ENCODE assay signal across 9 cellular contexts in the genomic region with DNA sequence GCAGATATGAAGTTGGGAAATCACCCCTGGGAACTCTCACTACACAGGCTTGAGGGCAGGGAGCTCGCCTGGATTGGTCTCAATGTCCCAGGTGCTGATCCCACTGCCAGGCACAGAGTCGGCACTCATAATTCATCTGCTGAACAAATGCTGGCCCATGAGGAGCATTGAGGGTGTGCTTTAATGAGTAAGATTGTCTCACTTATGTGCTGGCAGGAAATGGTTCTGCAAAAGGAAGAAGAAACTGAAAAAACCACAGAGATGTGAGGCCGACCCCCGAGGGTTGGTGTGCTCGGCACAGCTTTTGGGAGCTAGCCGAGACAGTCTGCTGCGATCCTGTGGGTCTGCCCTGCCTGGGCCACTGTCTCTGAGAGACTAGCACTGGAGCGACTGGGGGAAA. TPM values are rescaled to one million over a fixed set of nuclear protein-coding genes. Genes with fewer than 3 reads are reported as not detected.
A peak's percentile ranks its signal among the peaks of the same experiment; 100 is the strongest.
DNase-seq lines count a peak whose midpoint lies in the region; ATAC-seq, FAIRE-seq and TF ChIP-seq lines count a peak whose summit lies in the region.
"Had no signal": no experiment of that assay in that cellular context is flagged by ENCODE, and none has a peak within 500 bp of the region (broad histone marks: within the 10 kb centered on the region; RNA-seq: fewer than 3 reads in every experiment).

No MANE protein-coding gene starts in this region.

- peak overlapping the region; percentile 99 for H3K27ac Mint-ChIP-seq in CD8-positive, alpha-beta T cell

- in situ Hi-C loops in K562 (cut with MboI), result no loop called here

- H3K36me3 Mint-ChIP-seq in CD8-positive, alpha-beta T cell, result no peaks in the 10 kb centered on the region

- no peak for TF ChIP-seq RAD21 in K562 (CRISPR knock-in tag; conservative IDR thresholded peaks at IDR 0.05 in 1 of 2, IDR thresholded peaks at IDR 0.05 in 1 of 2)

- no peaks in the 10 kb centered on the region for H3K9me3 Mint-ChIP-seq in CD8-positive, alpha-beta T cell
- H3K9me3 Mint-ChIP-seq: neural crest cell had no signal

- no peak for TF ChIP-seq CTCF in CD8-positive, alpha-beta T cell (IDR thresholded peaks at IDR 0.05)
- no peak for TF ChIP-seq CTCF in OCI-LY3 (IDR thresholded peaks at IDR 0.05; ENCODE audit: low read depth, low read length)
- no peak for TF ChIP-seq CTCF in K562 (IDR thresholded peaks at IDR 0.05 in 2 of 3, conservative IDR thresholded peaks at IDR 0.05 in 1 of 3; ENCODE audit: insufficient read depth in 2 of 3, low read depth in 1 of 3, low read length in 3 of 3)
- no peak for TF ChIP-seq CTCF in testis (IDR thresholded peaks at IDR 0.05)

- H3K9ac ChIP-seq in OCI-LY3 (ENCODE audit: low read length) (peak overlapping the region; percentile 26; the same call in 1 of the 2 replicates), K562 (ENCODE audit: insufficient read depth in 1 of 2, low read depth in 2 of 2, low read length in 2 of 2) (peak overlapping the region in 1 of 2 experiments; percentile 63; a peak in 1 of 4 replicates)

- intact Hi-C loops in CD8-positive, alpha-beta T cell (cut with DNase I, micrococcal nuclease), result loop anchor here (1.0 to 5.0 kb wide), 7 partner anchors 13 to 119 kb away; partner anchors contain the start of genes PLAAT4 (in 2 of the 2), ATL3 (in 1 of the 2) and PLAAT3 (in 1 of the 2)
- intact Hi-C loops in K562 (cut with micrococcal nuclease), result no loop called here
- intact Hi-C loops in testis (cut with DNase I; ENCODE audit: low total_unique reads), result no loop called here

- H2AFZ ChIP-seq in OCI-LY3 (ENCODE audit: low read depth, low read length) (peak overlapping the region; percentile 53), K562 (ENCODE audit: low read depth, low read length) (0 out of 2 replicates have a peak overlapping the region, but pooled peaks have one; percentile 48)

- CTCF ChIA-PET in CD8-positive, alpha-beta T cell (lab: Charles Lee), result interaction anchor here (0.7 to 3.4 kb wide), 5 partner anchors 13 to 74 kb away, joined by 3 to 26 read pairs (median 6); partner anchors contain the start of gene PLAAT4
- CTCF ChIA-PET in K562 (lab: Yijun Ruan, JAX; ENCODE audit: low intra/inter-chr PET ratio), result no interaction called here

- H3K9me1 ChIP-seq in K562 (ENCODE audit: control insufficient read depth, insufficient read depth, low read length), result no peaks in the 10 kb centered on the region

- TF ChIP-seq EP300 in K562 (IDR thresholded peaks at IDR 0.05; ENCODE audit: low read length), result no peak

- H3K36me3 ChIP-seq in CD8-positive, alpha-beta T cell (ENCODE audit: insufficient read depth, low read length), result no peaks in the 10 kb centered on the region
- no peaks in the 10 kb centered on the region for H3K36me3 ChIP-seq in OCI-LY3 (replicated peaks; ENCODE audit: low read depth, low read length)
- no peaks in the 10 kb centered on the region for H3K36me3 ChIP-seq in K562 (ENCODE audit: control insufficient read depth, insufficient read depth, low read length)
- H3K36me3 ChIP-seq in testis (ENCODE audit: low read depth, missing control alignments), result no peaks in the 10 kb centered on the region

- POLR2A ChIA-PET in CD8-positive, alpha-beta T cell (lab: Charles Lee), result interaction anchor here (1.1 to 8.3 kb wide), 5 partner anchors 8 to 20 kb away, joined by 3 to 101 read pairs (median 3); partner anchors contain the start of gene PLAAT4
- POLR2A ChIA-PET in K562 (lab: Yijun Ruan, JAX), result interaction anchor here (0.6 to 1.3 kb wide), 3 partner anchors 9 to 1406 kb away, joined by 3 to 4 read pairs (median 3); no protein-coding TSS in a partner anchor

- H3K27me3 ChIP-seq in CD8-positive, alpha-beta T cell (ENCODE audit: insufficient read depth, low read length), result no peaks in the 10 kb centered on the region
- H3K27me3 ChIP-seq in OCI-LY3 (ENCODE audit: low read depth, low read length) (peaks cover 26% of the 10 kb centered on the region), K562 (ENCODE audit: control insufficient read depth in 2 of 2, insufficient read depth in 2 of 2, low read length in 2 of 2) (no peaks in the 10 kb centered on the region), testis (no peaks in the 10 kb centered on the region)

- H3K27me3 Mint-ChIP-seq in CD8-positive, alpha-beta T cell (ENCODE audit: low read depth), result no peaks in the 10 kb centered on the region

- TF ChIP-seq POLR2A in K562 (conservative IDR thresholded peaks at IDR 0.05) (no peak), testis (IDR thresholded peaks at IDR 0.05) (no peak)

- FAIRE-seq in K562 (lab: Jason Lieb, UNC), result no peak

- H3K27ac ChIP-seq in CD8-positive, alpha-beta T cell (ENCODE audit: low read depth, low read length), result peak overlapping the region; percentile 55
- H3K27ac ChIP-seq in OCI-LY3 (ENCODE audit: low read length), result no peak overlapping the region
- H3K27ac ChIP-seq in K562 (ENCODE audit: extremely low read depth, low read depth, low read length), result no peak overlapping the region
- no peak overlapping the region for H3K27ac ChIP-seq in testis

- DNase-seq in CD8-positive, alpha-beta T cell, result peak in 6 of 7 experiments; percentile 48 to 82 (median 70)
- DNase-seq in K562 (ENCODE audit: extremely low read depth in 1 of 4, low spot score in 3 of 4), result no peak
- DNase-seq in testis, result peak; percentile 28
- no peak for DNase-seq in RKO (ENCODE audit: low spot score)
- DNase-seq in NCI-H1694 treated with DMSO at 0.1 percent for 48 hours (lab: John Stamatoyannopoulos, UW), result no peak
- DNase-seq in globus pallidus (ENCODE audit: low spot score), result no peak

- peak overlapping the region; percentile 17 for H3K4me3 ChIP-seq in CD8-positive, alpha-beta T cell (ENCODE audit: low read depth, low read length)
- H3K4me3 ChIP-seq in OCI-LY3 (ENCODE audit: low read length) (peak overlapping the region; percentile 60), K562 (no peak overlapping the region), testis (no peak overlapping the region)

- peaks cover 49% of the 10 kb centered on the region for H3K4me1 ChIP-seq in CD8-positive, alpha-beta T cell (ENCODE audit: insufficient read depth, low read length)
- H3K4me1 ChIP-seq in OCI-LY3 (ENCODE audit: low read length), result peaks cover 14% of the 10 kb centered on the region
- peaks cover 0 to 17% of the 10 kb centered on the region in 2 experiments; a peak in 4 of 5 replicates for H3K4me1 ChIP-seq in K562 (replicated peaks in 1 of 2; ENCODE audit: control insufficient read depth in 2 of 2, insufficient read depth in 2 of 2, low read length in 2 of 2)
- no peaks in the 10 kb centered on the region for H3K4me1 ChIP-seq in testis

- H4K20me1 ChIP-seq in OCI-LY3 (ENCODE audit: insufficient read depth, low read length), result no peaks in the 10 kb centered on the region
- H4K20me1 ChIP-seq in K562 (replicated peaks; ENCODE audit: control insufficient read depth, insufficient read depth, low read length), result no peaks in the 10 kb centered on the region

- H3K79me2 ChIP-seq in OCI-LY3 (ENCODE audit: low read length) (no peaks in the 10 kb centered on the region), K562 (ENCODE audit: control insufficient read depth, insufficient read depth, low read length) (no peaks in the 10 kb centered on the region)

- WGBS in K562 (ENCODE audit: insufficient coverage, low coverage, missing lambda C conversion rate), result 66% methylated on average over 7 of the region's 8 CpGs
- WGBS in testis, 2 donors, result 60 to 70% methylated on average over 8 of the region's 8 CpGs

- peak overlapping the region; percentile 81 for H3K4me3 Mint-ChIP-seq in CD8-positive, alpha-beta T cell
- H3K4me3 Mint-ChIP-seq: neural crest cell had no signal

- no TSS peak for BruUV-seq in K562 (replicated peaks; lab: Mats Ljungman, UMichigan)

- peaks cover 74% of the 10 kb centered on the region for H3K4me1 Mint-ChIP-seq in CD8-positive, alpha-beta T cell (ENCODE audit: low read depth)

- no peaks in the 10 kb centered on the region for H3K9me3 ChIP-seq in CD8-positive, alpha-beta T cell (ENCODE audit: low read length)
- H3K9me3 ChIP-seq in OCI-LY3 (ENCODE audit: insufficient read depth, low read length) (no peaks in the 10 kb centered on the region), K562 (replicated peaks; ENCODE audit: control insufficient read depth, insufficient read depth, low read depth, low read length) (no peaks in the 10 kb centered on the region), testis (no peaks in the 10 kb centered on the region)

- H3K4me2 ChIP-seq in OCI-LY3 (ENCODE audit: low read length) (peak overlapping the region; percentile 57), K562 (ENCODE audit: insufficient read depth, low read length) (no peak overlapping the region)

- peak; percentile 80 for ATAC-seq in CD8-positive, alpha-beta T cell
- ATAC-seq in GM21515 (IDR thresholded peaks at IDR 0.05; ENCODE audit: unreplicated experiment), result peak; percentile 72
- no peak for ATAC-seq in K562

RNA-seq across cellular contexts. Expression of gene PLAAT2, which starts 9.4 kb away (rescaled TPM):
- total RNA-seq in CD8-positive, alpha-beta T cell, result under 1 TPM in 1 of 2 experiments, not detected in 1; 0.47 TPM
- not detected in 2 replicates for total RNA-seq in K562 (2011; cell fraction: chromatin; rRNA removed; ENCODE audit: low replicate concordance)
- not detected in 2 replicates for total RNA-seq in K562 (2011; cell fraction: nucleolus; rRNA removed)
- total RNA-seq in K562 (2011; cell fraction: nucleoplasm; rRNA removed), result not detected in 2 replicates
- total RNA-seq in K562 (2014; rRNA removed) (not detected in 2 replicates), K562 (2014; rRNA removed; fragmentation: Illumina TruSeq; extraction: Trizol) (not detected in 2 replicates), K562 (2015; rRNA removed; fragmentation: Illumina TruSeq; extraction: Trizol) (not detected in 2 replicates), K562 (2021) (not detected in 2 replicates), testis (1 to 10 TPM in 1 of 2 donors, under 1 TPM in 1; 0.43 to 1.2 TPM)
- polyA plus RNA-seq in K562 (2011; rRNA removed) (not detected in 2 replicates), K562 (2014; fragmentation: Illumina TruSeq; extraction: Trizol) (not detected in 2 replicates), K562 (2014; fragmentation: Nextera tagmentation; extraction: Ambion mirVana) (not detected), K562 (2014; rRNA removed) (not detected in 2 replicates), testis (ENCODE audit: insufficient read depth, low read depth, low replicate concordance) (0.66 TPM)
- not detected in 2 replicates for polyA plus RNA-seq in K562 (2011; cell fraction: cytosol; rRNA removed)
- not detected in 2 replicates for polyA plus RNA-seq in K562 (2011; cell fraction: nucleus; rRNA removed)
- not detected in 2 replicates for polyA plus RNA-seq in K562 (2012)
- polyA minus RNA-seq in K562 (2011; rRNA and poly(A)+ RNA removed), result not detected in 2 replicates
- not detected in 2 replicates for polyA minus RNA-seq in K562 (2011; cell fraction: cytosol; rRNA and poly(A)+ RNA removed)
- not detected in 2 replicates for polyA minus RNA-seq in K562 (2011; cell fraction: nucleus; rRNA and poly(A)+ RNA removed)
- total RNA-seq: neural crest cell had no signal

RNA-seq across cellular contexts. Expression of gene PLAAT4, which starts 17.2 kb away (rescaled TPM):
- total RNA-seq in CD8-positive, alpha-beta T cell, result 10 to 100 TPM; 81.9 to 84.0 TPM
- total RNA-seq in K562 (2011; cell fraction: chromatin; rRNA removed; ENCODE audit: low replicate concordance), result not detected in 2 replicates
- total RNA-seq in K562 (2011; cell fraction: nucleolus; rRNA removed), result 0.67 TPM in 1 of 2 replicates, not detected in the other
- 0.51 TPM in 1 of 2 replicates, not detected in the other for total RNA-seq in K562 (2011; cell fraction: nucleoplasm; rRNA removed)
- 0.37 TPM in 1 of 2 replicates, not detected in the other for total RNA-seq in K562 (2014; rRNA removed)
- 0.99 and 1.0 TPM in 2 replicates for total RNA-seq in K562 (2014; rRNA removed; fragmentation: Illumina TruSeq; extraction: Trizol)
- total RNA-seq in K562 (2015; rRNA removed; fragmentation: Illumina TruSeq; extraction: Trizol), result 2.0 and 3.0 TPM in 2 replicates
- total RNA-seq in K562 (2021), result 0.80 and 1.2 TPM in 2 replicates
- 0.43 and 0.54 TPM in 2 replicates for polyA plus RNA-seq in K562 (2011; rRNA removed)
- polyA plus RNA-seq in K562 (2011; cell fraction: cytosol; rRNA removed), result 0.19 and 0.60 TPM in 2 replicates
- 0.20 and 0.47 TPM in 2 replicates for polyA plus RNA-seq in K562 (2011; cell fraction: nucleus; rRNA removed)
- polyA plus RNA-seq in K562 (2012), result 2.3 and 7.2 TPM in 2 replicates
- 1.1 and 1.3 TPM in 2 replicates for polyA plus RNA-seq in K562 (2014; fragmentation: Illumina TruSeq; extraction: Trizol)
- polyA plus RNA-seq in K562 (2014; fragmentation: Nextera tagmentation; extraction: Ambion mirVana), result 1 to 10 TPM; 1.2 to 2.1 TPM
- 0.57 and 1.7 TPM in 2 replicates for polyA plus RNA-seq in K562 (2014; rRNA removed)
- 0.84 TPM in 1 of 2 replicates, not detected in the other for polyA minus RNA-seq in K562 (2011; rRNA and poly(A)+ RNA removed)
- polyA minus RNA-seq in K562 (2011; cell fraction: cytosol; rRNA and poly(A)+ RNA removed), result 1.2 TPM in 1 of 2 replicates, not detected in the other
- not detected in 2 replicates for polyA minus RNA-seq in K562 (2011; cell fraction: nucleus; rRNA and poly(A)+ RNA removed)
- total RNA-seq in testis, result 10 to 100 TPM in 1 of 2 donors, 1 to 10 TPM in 1; 9.8 to 14.2 TPM
- 35.0 TPM for polyA plus RNA-seq in testis (ENCODE audit: insufficient read depth, low read depth, low replicate concordance)
- total RNA-seq: neural crest cell had no signal

RNA-seq across cellular contexts. Expression of gene LGALS12, which starts 47.9 kb away (rescaled TPM):
- not detected for total RNA-seq in CD8-positive, alpha-beta T cell
- total RNA-seq in K562 (2011; cell fraction: chromatin; rRNA removed; ENCODE audit: low replicate concordance), result 1.3 and 4.1 TPM in 2 replicates
- 1.4 and 3.0 TPM in 2 replicates for total RNA-seq in K562 (2011; cell fraction: nucleolus; rRNA removed)
- total RNA-seq in K562 (2011; cell fraction: nucleoplasm; rRNA removed), result 1.6 and 1.9 TPM in 2 replicates
- total RNA-seq in K562 (2014; rRNA removed), result 5.1 TPM in 2 replicates
- 2.2 and 2.9 TPM in 2 replicates for total RNA-seq in K562 (2014; rRNA removed; fragmentation: Illumina TruSeq; extraction: Trizol)
- 4.7 and 5.2 TPM in 2 replicates for total RNA-seq in K562 (2015; rRNA removed; fragmentation: Illumina TruSeq; extraction: Trizol)
- total RNA-seq in K562 (2021), result 4.5 and 5.1 TPM in 2 replicates
- 8.0 and 9.5 TPM in 2 replicates for polyA plus RNA-seq in K562 (2011; rRNA removed)
- 11.8 and 13.9 TPM in 2 replicates for polyA plus RNA-seq in K562 (2011; cell fraction: cytosol; rRNA removed)
- 6.9 and 7.5 TPM in 2 replicates for polyA plus RNA-seq in K562 (2011; cell fraction: nucleus; rRNA removed)
- polyA plus RNA-seq in K562 (2012), result 5.1 and 15.0 TPM in 2 replicates
- polyA plus RNA-seq in K562 (2014; fragmentation: Illumina TruSeq; extraction: Trizol), result 5.0 and 5.7 TPM in 2 replicates
- polyA plus RNA-seq in K562 (2014; fragmentation: Nextera tagmentation; extraction: Ambion mirVana), result under 1 TPM; 0.66 to 0.99 TPM
- polyA plus RNA-seq in K562 (2014; rRNA removed), result 3.6 and 5.2 TPM in 2 replicates
- polyA minus RNA-seq in K562 (2011; rRNA and poly(A)+ RNA removed), result 3.5 and 4.7 TPM in 2 replicates
- polyA minus RNA-seq in K562 (2011; cell fraction: cytosol; rRNA and poly(A)+ RNA removed), result 2.7 and 3.4 TPM in 2 replicates
- polyA minus RNA-seq in K562 (2011; cell fraction: nucleus; rRNA and poly(A)+ RNA removed), result 2.6 and 2.9 TPM in 2 replicates
- total RNA-seq in testis, result under 1 TPM in 1 of 2 donors, not detected in 1; 0.37 TPM
- not detected for polyA plus RNA-seq in testis (ENCODE audit: insufficient read depth, low read depth, low replicate concordance)
- total RNA-seq: neural crest cell had no signal

Comparison
In these comparisons a context has a peak if more than half of its experiments do, and no peak if none do; other contexts are left out.
1. DNase-seq: peak in CD8-positive, alpha-beta T cell (6 of 7) and testis (single experiment); none in K562 (0 of 4), RKO (single experiment), NCI-H1694 treated with DMSO at 0.1 percent for 48 hours (single experiment) and globus pallidus (single experiment).
2. H3K4me3 ChIP-seq: peak in CD8-positive, alpha-beta T cell (single experiment) and OCI-LY3 (single experiment); none in K562 (single experiment) and testis (0 of 2).
3. RNA of gene PLAAT4, which starts 17.2 kb away (total RNA-seq): 81.9 to 84.0 TPM in CD8-positive, alpha-beta T cell; 9.8 to 14.2 TPM in testis and 0.37 to 3.0 TPM in K562; every median in the first group is over 4 times any median in the second.
4. intact Hi-C loops: an anchor here in CD8-positive, alpha-beta T cell (1.0 to 5.0 kb wide); none called in K562 and testis.